Comparison of ENCODE assay signal across 16 cellular contexts in genomic region chr18:13264986-13265900, GRCh38. TPM values are rescaled to one million over a fixed set of nuclear protein-coding genes. Genes with fewer than 3 reads are reported as not detected.
A peak's percentile ranks its signal among the peaks of the same experiment; 100 is the strongest.
DNase-seq lines count a peak whose midpoint lies in the region; ATAC-seq and TF ChIP-seq lines count a peak whose summit lies in the region.
"Had no signal": no experiment of that assay in that cellular context is flagged by ENCODE, and none has a peak within 500 bp of the region (broad histone marks: within the 10 kb centered on the region; RNA-seq: fewer than 3 reads in every experiment).

No MANE protein-coding gene starts in this region.

- H3K9ac ChIP-seq in neural progenitor cell (no peak overlapping the region), stomach smooth muscle (ENCODE audit: low read length in 2 of 2) (peak overlapping the region in 1 of 2 donors; percentile 34)

- H3K27ac ChIP-seq in neural progenitor cell (no peak overlapping the region), stomach smooth muscle (ENCODE audit: low read length) (peak overlapping the region; percentile 86), lower lobe of right lung (no peak overlapping the region)
- H3K27ac ChIP-seq: A549 had no signal

- peak; percentile 76 for DNase-seq in activated CD8-positive, alpha-beta memory T cell treated with anti-CD3 and anti-CD28 coated beads for 24 hours
- DNase-seq in activated CD8-positive, alpha-beta memory T cell treated with anti-CD3 and anti-CD28 coated beads, Interleukin-2, amount 50 U/mL, for 4 hours: no peak
- DNase-seq in activated T-helper 2 cell treated with anti-CD3 and anti-CD28 coated beads, Interferon-gamma antibody, Interleukin-2, Interleukin-4, amounts not matched to agents 10 μg/mL and 5 μg/mL and 100 μg/mL, durations not matched to agents 14 hours and 24 hours and 36 hours (ENCODE audit: low spot score): no peak
- no peak for DNase-seq in neural progenitor cell (ENCODE audit: low spot score)
- no peak for DNase-seq in lower lobe of right lung
- no peak for DNase-seq in NOMO-1 treated with dmso at 0.1 percent for 144 hours (lab: John Stamatoyannopoulos, UW; ENCODE audit: unreplicated experiment)
- no peak for DNase-seq in NCI-H146 treated with DMSO at 0.1 percent for 48 hours (lab: John Stamatoyannopoulos, UW; ENCODE audit: unreplicated experiment)
- DNase-seq: DMS79, NCI-H2029, SW 1271 had no signal

- intact Hi-C loops in activated T-helper 2 cell treated with anti-CD3 and anti-CD28 coated beads, Interferon-gamma antibody, Interleukin-2, Interleukin-4, amounts not matched to agents 10 μg/mL and 5 μg/mL and 100 μg/mL, durations not matched to agents 14 hours and 24 hours and 36 hours (cut with micrococcal nuclease): loop anchor here (1.0 to 5.0 kb wide), 2 partner anchors 49 to 302 kb away; no protein-coding TSS in a partner anchor
- intact Hi-C loops in lower lobe of right lung (cut with DNase I): no loop called here

- ATAC-seq in lower lobe of right lung: no peak
- ATAC-seq: A549, HCT116 had no signal

- TF ChIP-seq CTCF in neural progenitor cell (IDR thresholded peaks at IDR 0.05) (no peak), lower lobe of right lung (IDR thresholded peaks at IDR 0.05) (no peak)

- H3K4me1 ChIP-seq in neural progenitor cell (peaks cover 14% of the 10 kb centered on the region), stomach smooth muscle (ENCODE audit: control insufficient read depth, insufficient read depth, low read length) (peaks cover 91% of the 10 kb centered on the region), lower lobe of right lung (peaks cover 48% of the 10 kb centered on the region)
- H3K4me1 ChIP-seq: A549 had no signal

- H2AFZ ChIP-seq in neural progenitor cell (replicated peaks): no peak overlapping the region

- H3K36me3 Mint-ChIP-seq in activated T-helper 2 cell treated with anti-CD3 and anti-CD28 coated beads, Interferon-gamma antibody, Interleukin-2, Interleukin-4, amounts not matched to agents 10 μg/mL and 5 μg/mL and 100 μg/mL, durations not matched to agents 14 hours and 24 hours and 36 hours (ENCODE audit: low read depth): no peaks in the 10 kb centered on the region
- H3K36me3 Mint-ChIP-seq in neural progenitor cell: no peaks in the 10 kb centered on the region
- H3K36me3 Mint-ChIP-seq: IgD-negative memory B cell; natural killer cell treated with Interleukin-12 subunit alpha and Interleukin-12 subunit beta and Interleukin-15 and Interleukin-18, amount 100 ng/mL, for 72 hours had no signal

- peaks cover 8% of the 10 kb centered on the region for H3F3A ChIP-seq in neural progenitor cell (ENCODE audit: low read depth)

- H3K27me3 Mint-ChIP-seq in activated T-helper 2 cell treated with anti-CD3 and anti-CD28 coated beads, Interferon-gamma antibody, Interleukin-2, Interleukin-4, amounts not matched to agents 10 μg/mL and 5 μg/mL and 100 μg/mL, durations not matched to agents 14 hours and 24 hours and 36 hours (ENCODE audit: low read depth): no peaks in the 10 kb centered on the region
- H3K27me3 Mint-ChIP-seq in neural progenitor cell (ENCODE audit: insufficient read depth, low read depth): peaks cover 15% of the 10 kb centered on the region

- H3K9me3 ChIP-seq in neural progenitor cell (ENCODE audit: low read depth) (no peaks in the 10 kb centered on the region), stomach smooth muscle (ENCODE audit: control insufficient read depth in 2 of 2, low read length in 2 of 2) (no peaks in the 10 kb centered on the region), lower lobe of right lung (no peaks in the 10 kb centered on the region)
- H3K9me3 ChIP-seq: A549, spleen had no signal

- no peaks in the 10 kb centered on the region for H3K27me3 ChIP-seq in neural progenitor cell
- no peaks in the 10 kb centered on the region for H3K27me3 ChIP-seq in stomach smooth muscle (ENCODE audit: control insufficient read depth in 1 of 2, insufficient read depth in 2 of 2, low read length in 2 of 2)
- H3K27me3 ChIP-seq in lower lobe of right lung (ENCODE audit: low read depth): no peaks in the 10 kb centered on the region
- H3K27me3 ChIP-seq: spleen had no signal

- no peaks in the 10 kb centered on the region for H3K79me2 ChIP-seq in neural progenitor cell (ENCODE audit: low read depth)

- H3K9me3 Mint-ChIP-seq in activated T-helper 2 cell treated with anti-CD3 and anti-CD28 coated beads, Interferon-gamma antibody, Interleukin-2, Interleukin-4, amounts not matched to agents 10 μg/mL and 5 μg/mL and 100 μg/mL, durations not matched to agents 14 hours and 24 hours and 36 hours: no peaks in the 10 kb centered on the region
- no peaks in the 10 kb centered on the region for H3K9me3 Mint-ChIP-seq in neural progenitor cell
- H3K9me3 Mint-ChIP-seq: natural killer cell treated with Interleukin-12 subunit alpha and Interleukin-12 subunit beta and Interleukin-15 and Interleukin-18, amount 100 ng/mL, for 72 hours had no signal

- H3K4me3 Mint-ChIP-seq in activated T-helper 2 cell treated with anti-CD3 and anti-CD28 coated beads, Interferon-gamma antibody, Interleukin-2, Interleukin-4, amounts not matched to agents 10 μg/mL and 5 μg/mL and 100 μg/mL, durations not matched to agents 14 hours and 24 hours and 36 hours (ENCODE audit: low read depth): no peak overlapping the region
- H3K4me3 Mint-ChIP-seq in neural progenitor cell: no peak overlapping the region
- H3K4me3 Mint-ChIP-seq: IgD-negative memory B cell; natural killer cell treated with Interleukin-12 subunit alpha and Interleukin-12 subunit beta and Interleukin-15 and Interleukin-18, amount 100 ng/mL, for 72 hours had no signal

- peaks cover 66% of the 10 kb centered on the region for H3K4me1 Mint-ChIP-seq in activated T-helper 2 cell treated with anti-CD3 and anti-CD28 coated beads, Interferon-gamma antibody, Interleukin-2, Interleukin-4, amounts not matched to agents 10 μg/mL and 5 μg/mL and 100 μg/mL, durations not matched to agents 14 hours and 24 hours and 36 hours (ENCODE audit: low read depth)
- peaks cover 51% of the 10 kb centered on the region for H3K4me1 Mint-ChIP-seq in neural progenitor cell

- H3K4me3 ChIP-seq in neural progenitor cell (no peak overlapping the region), stomach smooth muscle (ENCODE audit: low read length in 2 of 2) (peak overlapping the region in 1 of 2 donors; percentile 29), lower lobe of right lung (no peak overlapping the region)
- H3K4me3 ChIP-seq: A549, spleen had no signal

- H3K4me2 ChIP-seq in neural progenitor cell: no peak overlapping the region
- H3K4me2 ChIP-seq: A549 had no signal

- no peaks in the 10 kb centered on the region for H4K20me1 ChIP-seq in neural progenitor cell (ENCODE audit: low read depth)

- H3K36me3 ChIP-seq in neural progenitor cell (no peaks in the 10 kb centered on the region), stomach smooth muscle (ENCODE audit: control insufficient read depth in 2 of 2, insufficient read depth in 2 of 2, low read length in 2 of 2) (no peaks in the 10 kb centered on the region), lower lobe of right lung (no peaks in the 10 kb centered on the region)
- H3K36me3 ChIP-seq: spleen had no signal

- H3K27ac Mint-ChIP-seq in activated T-helper 2 cell treated with anti-CD3 and anti-CD28 coated beads, Interferon-gamma antibody, Interleukin-2, Interleukin-4, amounts not matched to agents 10 μg/mL and 5 μg/mL and 100 μg/mL, durations not matched to agents 14 hours and 24 hours and 36 hours: peak overlapping the region; percentile 84
- peak overlapping the region; percentile 65 for H3K27ac Mint-ChIP-seq in neural progenitor cell
- H3K27ac Mint-ChIP-seq: IgD-negative memory B cell; natural killer cell treated with Interleukin-12 subunit alpha and Interleukin-12 subunit beta and Interleukin-15 and Interleukin-18, amount 100 ng/mL, for 72 hours had no signal

RNA-seq across cellular contexts. Expression of gene LDLRAD4, which starts 46.7 kb away (rescaled TPM):
- total RNA-seq in activated T-helper 2 cell treated with anti-CD3 and anti-CD28 coated beads, Interferon-gamma antibody, Interleukin-2, Interleukin-4, amounts not matched to agents 10 μg/mL and 5 μg/mL and 100 μg/mL, durations not matched to agents 14 hours and 24 hours and 36 hours: 30.5 and 32.7 TPM in 2 replicates
- 0.28 and 0.65 TPM in 2 replicates for total RNA-seq in neural progenitor cell (ENCODE audit: low replicate concordance)
- 24.6 TPM for total RNA-seq in lower lobe of right lung

Comparison
In these comparisons a context has a peak if more than half of its experiments do, and no peak if none do; other contexts are left out.
1. RNA of gene LDLRAD4, which starts 46.7 kb away (total RNA-seq): 30.5 to 32.7 TPM in activated T-helper 2 cell treated with anti-CD3 and anti-CD28 coated beads, Interferon-gamma antibody, Interleukin-2, Interleukin-4, amounts not matched to agents 10 μg/mL and 5 μg/mL and 100 μg/mL, durations not matched to agents 14 hours and 24 hours and 36 hours and 24.6 TPM in lower lobe of right lung (single experiment); 0.28 to 0.65 TPM in neural progenitor cell; every median in the first group is over 10 times any median in the second.